24 cellular contexts compared by ENCODE assay signal in genomic region chr9:116342941-116343340, GRCh38.
"Had no signal": no experiment of that assay in that cellular context is flagged by ENCODE, and none has a peak within 500 bp of the region (broad histone marks: within the 10 kb centered on the region; RNA-seq: fewer than 3 reads in every experiment).

No MANE protein-coding gene starts in this region.

- H3K27ac Mint-ChIP-seq: effector memory CD8-positive, alpha-beta T cell; natural killer cell; T-helper 2 cell treated with Interferon-gamma antibody and Interleukin-4, amounts not matched to agents 5 μg/mL and 100 μg/mL, for 36 hours had no signal

- ATAC-seq: effector memory CD8-positive, alpha-beta T cell; left lung; natural killer cell; right cardiac atrium had no signal

- H3K36me3 Mint-ChIP-seq: natural killer cell had no signal

- H3K4me1 Mint-ChIP-seq: natural killer cell had no signal

- H3K9me3 Mint-ChIP-seq: effector memory CD8-positive, alpha-beta T cell; T-helper 2 cell treated with Interferon-gamma antibody and Interleukin-4, amounts not matched to agents 5 μg/mL and 100 μg/mL, for 36 hours had no signal

- H3K9me3 ChIP-seq: esophagus muscularis mucosa, left lung, spleen, tibial nerve had no signal

- H3K4me3 ChIP-seq: esophagus muscularis mucosa, left lung, lung, spleen, tibial nerve had no signal

- H3K36me3 ChIP-seq: esophagus muscularis mucosa, left lung, spleen had no signal

- H3K27ac ChIP-seq: brain microvascular endothelial cell, esophagus muscularis mucosa, left lung, spleen, tibial nerve had no signal

- H3K27me3 ChIP-seq: brain microvascular endothelial cell, esophagus muscularis mucosa, left lung, spleen, tibial nerve had no signal

- H3K4me1 ChIP-seq: left lung, spleen, tibial nerve had no signal

- DNase-seq: activated CD4-positive, alpha-beta T cell treated with anti-CD3 and anti-CD28 coated beads for 4 hours; activated CD4-positive, alpha-beta T cell treated with anti-CD3 and anti-CD28 coated beads, Interleukin-2, amount 50 U/mL, for 4 hours; activated CD4-positive, CD25-positive, alpha-beta regulatory T cell; activated effector memory CD4-positive, alpha-beta T cell treated with Interleukin-2 at 50 U/mL for 16 hours; activated naive CD4-positive, alpha-beta T cell treated with anti-CD3 and anti-CD28 coated beads, Interleukin-2, amount 50 U/mL, for 16 hours; activated T-cell treated with anti-CD3 and anti-CD28 coated beads for 4 hours; amniotic stem cell; brain microvascular endothelial cell; caudate nucleus; cortex of kidney; effector memory CD8-positive, alpha-beta T cell; kidney glomerular epithelial cell; left lung; mesendoderm; natural killer cell; posterior cingulate gyrus; right cardiac atrium; spleen; stimulated activated naive CD4-positive, alpha-beta T cell; T-helper 1 cell had no signal

- H3K4me3 Mint-ChIP-seq: effector memory CD8-positive, alpha-beta T cell; natural killer cell; T-helper 2 cell treated with Interferon-gamma antibody and Interleukin-4, amounts not matched to agents 5 μg/mL and 100 μg/mL, for 36 hours had no signal
